30 cellular contexts compared by ENCODE assay signal in the genomic region with DNA sequence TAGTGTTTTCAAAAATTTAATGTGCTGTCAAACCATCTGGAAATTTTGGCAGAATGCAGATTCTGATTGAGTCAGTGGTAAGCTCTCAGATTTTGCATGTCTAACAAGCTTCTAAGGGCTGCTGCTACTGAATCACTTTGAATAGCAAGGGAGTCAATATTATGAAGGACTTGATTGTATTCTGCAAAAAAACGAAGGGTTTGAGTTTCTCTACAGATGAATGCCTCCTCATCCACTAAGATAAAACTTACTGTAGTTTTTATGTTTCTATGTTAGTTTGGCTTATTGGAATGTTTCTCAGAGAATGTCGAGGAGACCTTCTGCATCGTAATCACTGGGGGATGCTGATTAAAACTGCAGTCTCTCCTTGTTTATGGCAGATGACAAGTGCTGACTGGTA.
"Had no signal": no experiment of that assay in that cellular context is flagged by ENCODE, and none has a peak within 500 bp of the region (broad histone marks: within the 10 kb centered on the region; RNA-seq: fewer than 3 reads in every experiment).

No MANE protein-coding gene starts in this region.

- ATAC-seq: activated CD8-positive, alpha-beta T cell treated with anti-CD3 and anti-CD28 coated beads for 36 hours; activated naive CD4-positive, alpha-beta T cell treated with anti-CD3 and anti-CD28 coated beads, Interleukin-2, amount 50 U/mL, for 72 hours; activated T-cell treated with anti-CD3 and anti-CD28 coated beads, Interleukin-2, amount 50 U/mL, for 4 hours; activated T-cell treated with anti-CD3 and anti-CD28 coated beads, Interleukin-2, amount 50 U/mL, for 72 hours; activated T-helper 17 cell treated with anti-CD3 and anti-CD28 coated beads, Interleukin-2, amount 50 U/mL, for 72 hours; body of pancreas had no signal

- DNase-seq: activated B cell treated with CpG ODN at 0.5 μM for 24 hours; activated CD4-positive, alpha-beta memory T cell treated with anti-CD3 and anti-CD28 coated beads for 36 hours; activated CD4-positive, alpha-beta T cell treated with anti-CD3 and anti-CD28 coated beads for 4 hours; activated CD4-positive, alpha-beta T cell treated with anti-CD3 and anti-CD28 coated beads, Interleukin-2, amount 10 ng/mL, durations not matched to agents 24 days and 14 days; activated CD4-positive, alpha-beta T cell treated with anti-CD3 and anti-CD28 coated beads, Interleukin-2, amount 50 U/mL, for 1 hour; activated CD4-positive, alpha-beta T cell treated with anti-CD3 and anti-CD28 coated beads, Interleukin-2, amount 50 U/mL, for 4 hours; activated CD4-positive, CD25-positive, alpha-beta regulatory T cell treated with anti-CD3 and anti-CD28 coated beads, Interleukin-2, amount 50 U/mL, for 72 hours; activated CD8-positive, alpha-beta memory T cell treated with anti-CD3 and anti-CD28 coated beads, Interleukin-2, amount 50 U/mL, for 4 hours; activated CD8-positive, alpha-beta T cell treated with anti-CD3 and anti-CD28 coated beads for 36 hours; activated effector memory CD4-positive, alpha-beta T cell treated with anti-CD3 and anti-CD28 coated beads, Interleukin-2, amount 50 U/mL, for 16 hours; activated gamma-delta T cell treated with Interleukin-2 at 50 U/mL for 16 hours; activated naive CD4-positive, alpha-beta T cell; activated naive CD4-positive, alpha-beta T cell treated with anti-CD3 and anti-CD28 coated beads for 36 hours; activated naive CD4-positive, alpha-beta T cell treated with anti-CD3 and anti-CD28 coated beads, Interleukin-2, amount 50 U/mL, for 16 hours; activated naive CD8-positive, alpha-beta T cell treated with anti-CD3 and anti-CD28 coated beads for 36 hours; activated T-cell treated with anti-CD3 and anti-CD28 coated beads for 4 hours; activated T-cell treated with anti-CD3 and anti-CD28 coated beads, Interleukin-2, amount 50 U/mL, for 1 hour; activated T-cell treated with anti-CD3 and anti-CD28 coated beads, Interleukin-2, amount 50 U/mL, for 4 hours; activated T-cell treated with anti-CD3 and anti-CD28 coated beads, Interleukin-2, amount 50 U/mL, for 72 hours; adrenal gland; amniotic stem cell; aorta; body of pancreas; brain microvascular endothelial cell; central memory CD4-positive, alpha-beta T cell; T-helper 1 cell; T-helper 2 cell; T-helper 9 cell had no signal
